ENCODE assay signal across 25 cellular contexts in genomic region chr14:64233791-64234190, GRCh38.
DNase-seq lines count a peak whose midpoint lies in the region; ATAC-seq, FAIRE-seq and TF ChIP-seq lines count a peak whose summit lies in the region.
"Had no signal": no experiment of that assay in that cellular context is flagged by ENCODE, and none has a peak within 500 bp of the region (broad histone marks: within the 10 kb centered on the region; RNA-seq: fewer than 3 reads in every experiment).

No MANE protein-coding gene starts in this region.

- H3K4me3 ChIP-seq in OCI-LY1 (ENCODE audit: low read depth, low read length, poor library complexity, severe bottlenecking) = peak overlapping the region; percentile 72
- peak overlapping the region; percentile 33; the same call in 1 of the 2 replicates for H3K4me3 ChIP-seq in GM12878
- H3K4me3 ChIP-seq in gastrocnemius medialis = no peak overlapping the region
- no peak overlapping the region for H3K4me3 ChIP-seq in esophagus muscularis mucosa
- H3K4me3 ChIP-seq: GM23248, Peyer's patch, right lobe of liver, vagina had no signal

- H3F3A ChIP-seq in OCI-LY1 (ENCODE audit: insufficient read depth, low read length) = peaks cover 3% of the 10 kb centered on the region; the same call in 1 of the 2 replicates

- H3K27me3 Mint-ChIP-seq in activated T-helper 17 cell treated with anti-CD3 and anti-CD28 coated beads, Interleukin-2, amount 50 U/mL, for 72 hours = no peaks in the 10 kb centered on the region
- no peaks in the 10 kb centered on the region for H3K27me3 Mint-ChIP-seq in activated CD8-positive, alpha-beta T cell treated with anti-CD3 and anti-CD28 coated beads for 36 hours
- H3K27me3 Mint-ChIP-seq: dendritic cell treated with granulocyte-macrophage colony-stimulating factor and Interleukin-4, amounts not matched to agents 40 ng/mL and 50 ng/mL, for 4 days; naive thymus-derived CD8-positive, alpha-beta T cell had no signal

- peaks cover 22% of the 10 kb centered on the region for H3K4me1 Mint-ChIP-seq in activated T-helper 17 cell treated with anti-CD3 and anti-CD28 coated beads, Interleukin-2, amount 50 U/mL, for 72 hours
- peaks cover 18% of the 10 kb centered on the region for H3K4me1 Mint-ChIP-seq in activated CD8-positive, alpha-beta T cell treated with anti-CD3 and anti-CD28 coated beads for 36 hours (ENCODE audit: low read depth)

- H4K20me1 ChIP-seq in OCI-LY1 (ENCODE audit: insufficient read depth, low read length) (no peaks in the 10 kb centered on the region), GM12878 (ENCODE audit: control insufficient read depth, insufficient read depth) (no peaks in the 10 kb centered on the region)

- POLR2A ChIA-PET in GM12878 (lab: Charles Lee) = interaction anchor here (0.7 to 1.3 kb wide), 2 partner anchors 38 to 366 kb away, joined by 3 to 4 read pairs; no protein-coding TSS in a partner anchor
- POLR2A ChIA-PET in activated CD8-positive, alpha-beta T cell treated with anti-CD3 and anti-CD28 coated beads for 36 hours (lab: Charles Lee) = no interaction called here

- H3K36me3 Mint-ChIP-seq in activated T-helper 17 cell treated with anti-CD3 and anti-CD28 coated beads, Interleukin-2, amount 50 U/mL, for 72 hours (ENCODE audit: low read depth) = peaks cover 3% of the 10 kb centered on the region
- no peaks in the 10 kb centered on the region for H3K36me3 Mint-ChIP-seq in activated CD8-positive, alpha-beta T cell treated with anti-CD3 and anti-CD28 coated beads for 36 hours (ENCODE audit: low read depth)

- TF ChIP-seq POLR2A in GM12878 (IDR thresholded peaks at IDR 0.05; ENCODE audit: low read depth, low read length) (no peak), gastrocnemius medialis (IDR thresholded peaks at IDR 0.05) (no peak), esophagus muscularis mucosa (IDR thresholded peaks at IDR 0.05; ENCODE audit: low read depth) (no peak)

- H3K9me3 ChIP-seq in OCI-LY1 (ENCODE audit: low read length) = no peaks in the 10 kb centered on the region
- H3K9me3 ChIP-seq in GM12878 (replicated peaks; ENCODE audit: control insufficient read depth, insufficient read depth, low read length) = no peaks in the 10 kb centered on the region
- no peaks in the 10 kb centered on the region for H3K9me3 ChIP-seq in gastrocnemius medialis
- H3K9me3 ChIP-seq in esophagus muscularis mucosa = no peaks in the 10 kb centered on the region
- H3K9me3 ChIP-seq: Peyer's patch, right lobe of liver, vagina had no signal

- H3K27ac Mint-ChIP-seq in activated T-helper 17 cell treated with anti-CD3 and anti-CD28 coated beads, Interleukin-2, amount 50 U/mL, for 72 hours = no peak overlapping the region
- no peak overlapping the region for H3K27ac Mint-ChIP-seq in activated CD8-positive, alpha-beta T cell treated with anti-CD3 and anti-CD28 coated beads for 36 hours
- H3K27ac Mint-ChIP-seq: dendritic cell treated with granulocyte-macrophage colony-stimulating factor and Interleukin-4, amounts not matched to agents 40 ng/mL and 50 ng/mL, for 4 days had no signal

- WGBS in GM12878 (ENCODE audit: insufficient coverage, insufficient replicate concordance, low lambda C conversion rate, missing lambda C conversion rate) = 98% methylated on average over 2 of the region's 2 CpGs
- 97% methylated on average over 2 of the region's 2 CpGs for WGBS in esophagus muscularis mucosa

- RAD21 ChIA-PET in GM12878 (lab: Charles Lee; ENCODE audit: unreplicated experiment) = interaction anchor here (1.1 kb wide), 1 partner anchor 61 kb away, joined by 4 read pairs; the partner anchor contains the start of gene ESR2

- no peaks in the 10 kb centered on the region for H3K9me3 Mint-ChIP-seq in activated T-helper 17 cell treated with anti-CD3 and anti-CD28 coated beads, Interleukin-2, amount 50 U/mL, for 72 hours
- no peaks in the 10 kb centered on the region for H3K9me3 Mint-ChIP-seq in activated CD8-positive, alpha-beta T cell treated with anti-CD3 and anti-CD28 coated beads for 36 hours
- H3K9me3 Mint-ChIP-seq: dendritic cell treated with granulocyte-macrophage colony-stimulating factor and Interleukin-4, amounts not matched to agents 40 ng/mL and 50 ng/mL, for 4 days; naive thymus-derived CD8-positive, alpha-beta T cell had no signal

- TSS peak; percentile 61 for BruUV-seq in GM12878 (replicated peaks; lab: Mats Ljungman, UMichigan)

- no peak for FAIRE-seq in GM12878 (lab: Jason Lieb, UNC)
- FAIRE-seq: endothelial cell of umbilical vein had no signal

- in situ Hi-C loops in GM12878 (cut with MboI) (no loop called here), gastrocnemius medialis (cut with MboI; ENCODE audit: low sequenced_read_pairs in 4 of 4) (no loop called here)

- TF ChIP-seq CTCF in OCI-LY1 (IDR thresholded peaks at IDR 0.05; ENCODE audit: low read length) = no peak
- TF ChIP-seq CTCF in GM12878 (IDR thresholded peaks at IDR 0.05 in 2 of 3, conservative IDR thresholded peaks at IDR 0.05 in 1 of 3; ENCODE audit: control insufficient read depth in 2 of 3, extremely low read depth in 1 of 3, insufficient read depth in 1 of 3, low read depth in 3 of 3, low read length in 3 of 3) = no peak
- TF ChIP-seq CTCF in gastrocnemius medialis (IDR thresholded peaks at IDR 0.05 in 4 of 5, conservative IDR thresholded peaks at IDR 0.05 in 1 of 5) = no peak
- no peak for TF ChIP-seq CTCF in activated CD8-positive, alpha-beta T cell treated with anti-CD3 and anti-CD28 coated beads for 36 hours (IDR thresholded peaks at IDR 0.05)
- no peak for TF ChIP-seq CTCF in esophagus muscularis mucosa (IDR thresholded peaks at IDR 0.05)

- H3K79me2 ChIP-seq in OCI-LY1 (ENCODE audit: insufficient read depth, low read length) = peaks cover 55% of the 10 kb centered on the region
- peaks cover 4% of the 10 kb centered on the region; the same call in 1 of the 2 replicates for H3K79me2 ChIP-seq in GM12878 (ENCODE audit: control insufficient read depth, insufficient read depth, low read length)
- H3K79me2 ChIP-seq: parathyroid adenoma had no signal

- ATAC-seq in GM12878 (no peak), gastrocnemius medialis (no peak)
- no peak for ATAC-seq in activated T-helper 17 cell treated with anti-CD3 and anti-CD28 coated beads, Interleukin-2, amount 50 U/mL, for 72 hours (replicated peaks)
- no peak for ATAC-seq in activated CD8-positive, alpha-beta T cell treated with anti-CD3 and anti-CD28 coated beads for 36 hours
- ATAC-seq: left cardiac atrium; naive thymus-derived CD8-positive, alpha-beta T cell had no signal

- intact Hi-C loops in GM12878 (cut with micrococcal nuclease; ENCODE audit: unreplicated experiment) = loop anchor here (5.0 kb wide), 1 partner anchor 36 kb away; no protein-coding TSS in a partner anchor
- intact Hi-C loops in gastrocnemius medialis (cut with DNase I; ENCODE audit: low total_unique reads) = loop anchor here (5.0 kb wide), 1 partner anchor 64 kb away; no protein-coding TSS in a partner anchor
- intact Hi-C loops in activated CD8-positive, alpha-beta T cell treated with anti-CD3 and anti-CD28 coated beads for 36 hours (cut with micrococcal nuclease) = loop anchor here (5.0 kb wide), 1 partner anchor 64 kb away; no protein-coding TSS in a partner anchor
- intact Hi-C loops in esophagus muscularis mucosa (cut with DNase I) = no loop called here

- H3K4me1 ChIP-seq in OCI-LY1 (ENCODE audit: insufficient read depth, low read length, severe bottlenecking) (peaks cover 96% of the 10 kb centered on the region), GM12878 (ENCODE audit: control insufficient read depth, insufficient read depth, low read length) (peaks cover 53% of the 10 kb centered on the region), gastrocnemius medialis (peaks cover 9 to 18% of the 10 kb centered on the region in 2 donors), esophagus muscularis mucosa (peaks cover 0 to 4% (median 0%) of the 10 kb centered on the region in 4 donors)
- H3K4me1 ChIP-seq: parathyroid adenoma, right lobe of liver, vagina had no signal

- H3K27ac ChIP-seq in OCI-LY1 (ENCODE audit: low read depth, low read length, poor library complexity, severe bottlenecking) (peak overlapping the region; percentile 99), GM12878 (ENCODE audit: control insufficient read depth, insufficient read depth) (peak overlapping the region; percentile 22), gastrocnemius medialis (peak overlapping the region in 3 of 4 donors; percentile 86 to 99 (median 89)), esophagus muscularis mucosa (replicated peaks in 1 of 4) (no peak overlapping the region)
- H3K27ac ChIP-seq: GM23248, parathyroid adenoma, right lobe of liver, vagina, WERI-Rb-1 had no signal

- SMC1A ChIA-PET in GM12878 (lab: Charles Lee; ENCODE audit: uncharacterized antibody, unreplicated experiment) = interaction anchor here (0.7 to 1.0 kb wide), 4 partner anchors 20 to 368 kb away, joined by 3 read pairs; no protein-coding TSS in a partner anchor

- H3K4me2 ChIP-seq in OCI-LY1 (ENCODE audit: low read length) = peak overlapping the region; percentile 93
- H3K4me2 ChIP-seq in GM12878 (ENCODE audit: control insufficient read depth, insufficient read depth) = peak overlapping the region; percentile 89

- H3K27me3 ChIP-seq in OCI-LY1 (ENCODE audit: insufficient read depth, low read length) (no peaks in the 10 kb centered on the region), GM12878 (replicated peaks in 1 of 2; ENCODE audit: control insufficient read depth in 2 of 2, insufficient read depth in 2 of 2, low read length in 1 of 2) (no peaks in the 10 kb centered on the region), gastrocnemius medialis (no peaks in the 10 kb centered on the region), esophagus muscularis mucosa (no peaks in the 10 kb centered on the region)
- H3K27me3 ChIP-seq: Peyer's patch, right lobe of liver, vagina had no signal

- no peak overlapping the region for H2AFZ ChIP-seq in OCI-LY1 (ENCODE audit: low read length)
- no peak overlapping the region for H2AFZ ChIP-seq in GM12878 (ENCODE audit: control insufficient read depth, low read depth, low read length)
- H2AFZ ChIP-seq: GM23248, parathyroid adenoma had no signal

- no peaks in the 10 kb centered on the region for H3K9me2 ChIP-seq in OCI-LY1 (ENCODE audit: low read depth, low read length)

- H3K9ac ChIP-seq in OCI-LY1 (ENCODE audit: low read length) (peak overlapping the region; percentile 87), GM12878 (ENCODE audit: control insufficient read depth, insufficient read depth, low read length) (no peak overlapping the region)
- H3K9ac ChIP-seq: GM23248, parathyroid adenoma had no signal

- TF ChIP-seq EP300 in GM12878 (IDR thresholded peaks at IDR 0.05; ENCODE audit: borderline replicate concordance in 1 of 2, control insufficient read depth in 1 of 2, low read depth in 2 of 2, low read length in 2 of 2) (no peak), esophagus muscularis mucosa (IDR thresholded peaks at IDR 0.05) (no peak)

- TF ChIP-seq RAD21 in GM12878 (IDR thresholded peaks at IDR 0.05; ENCODE audit: insufficient read depth, low read depth, low read length) = no peak

- DNase-seq in EH (ENCODE audit: low read depth) = peak; percentile 11
- no peak for DNase-seq in GM12878 (ENCODE audit: low read depth, low spot score)
- DNase-seq in gastrocnemius medialis = no peak
- DNase-seq in activated CD8-positive, alpha-beta T cell treated with anti-CD3 and anti-CD28 coated beads for 36 hours = no peak
- no peak for DNase-seq in esophagus muscularis mucosa (ENCODE audit: extremely low spot score)
- DNase-seq: activated CD4-positive, alpha-beta T cell treated with anti-CD3 and anti-CD28 coated beads, Interleukin-2, amount 50 U/mL, for 4 hours; activated gamma-delta T cell; amygdala; GM23248; head of caudate nucleus; left cardiac atrium; naive thymus-derived CD8-positive, alpha-beta T cell; NCI-H1048; NCI-H187 treated with DMSO at 0.1 percent for 48 hours; NCI-H226; NCI-H774; Peyer's patch; right lobe of liver; WERI-Rb-1 had no signal

- CTCF ChIA-PET in GM12878 (lab: Yijun Ruan, JAX) = interaction anchor here (0.7 to 1.3 kb wide), 3 partner anchors 10 to 224 kb away, joined by 3 to 6 read pairs (median 3); no protein-coding TSS in a partner anchor
- CTCF ChIA-PET in activated CD8-positive, alpha-beta T cell treated with anti-CD3 and anti-CD28 coated beads for 36 hours (lab: Charles Lee) = interaction anchor here (1.0 kb wide), 1 partner anchor 70 kb away, joined by 3 read pairs; no protein-coding TSS in a partner anchor

- H3K4me3 Mint-ChIP-seq in activated T-helper 17 cell treated with anti-CD3 and anti-CD28 coated beads, Interleukin-2, amount 50 U/mL, for 72 hours = no peak overlapping the region
- H3K4me3 Mint-ChIP-seq in activated CD8-positive, alpha-beta T cell treated with anti-CD3 and anti-CD28 coated beads for 36 hours = no peak overlapping the region
- H3K4me3 Mint-ChIP-seq: dendritic cell treated with granulocyte-macrophage colony-stimulating factor and Interleukin-4, amounts not matched to agents 40 ng/mL and 50 ng/mL, for 4 days; naive thymus-derived CD8-positive, alpha-beta T cell had no signal

- H3K36me3 ChIP-seq in OCI-LY1 (ENCODE audit: insufficient read depth, low read length) = peaks cover 42% of the 10 kb centered on the region
- peaks cover 0 to 5% of the 10 kb centered on the region in 2 experiments; a peak in 1 of 4 replicates for H3K36me3 ChIP-seq in GM12878 (ENCODE audit: control insufficient read depth in 2 of 2, insufficient read depth in 2 of 2, low read length in 1 of 2)
- H3K36me3 ChIP-seq in gastrocnemius medialis = peaks cover 0 to 12% of the 10 kb centered on the region in 2 donors
- H3K36me3 ChIP-seq in esophagus muscularis mucosa = peaks cover 0 to 35% (median 12%) of the 10 kb centered on the region in 4 donors

Comparison
In these comparisons a context has a peak if more than half of its experiments do, and no peak if none do; other contexts are left out.
1. H3K27ac ChIP-seq: peak in OCI-LY1 (single experiment), GM12878 (single experiment) and gastrocnemius medialis (3 of 4); none in esophagus muscularis mucosa (0 of 4).
2. H3K4me3 ChIP-seq: peak in OCI-LY1 (single experiment) and GM12878 (single experiment); none in gastrocnemius medialis (0 of 4) and esophagus muscularis mucosa (0 of 4).